ENCODE assay signal across 8 cellular contexts in the genomic region with DNA sequence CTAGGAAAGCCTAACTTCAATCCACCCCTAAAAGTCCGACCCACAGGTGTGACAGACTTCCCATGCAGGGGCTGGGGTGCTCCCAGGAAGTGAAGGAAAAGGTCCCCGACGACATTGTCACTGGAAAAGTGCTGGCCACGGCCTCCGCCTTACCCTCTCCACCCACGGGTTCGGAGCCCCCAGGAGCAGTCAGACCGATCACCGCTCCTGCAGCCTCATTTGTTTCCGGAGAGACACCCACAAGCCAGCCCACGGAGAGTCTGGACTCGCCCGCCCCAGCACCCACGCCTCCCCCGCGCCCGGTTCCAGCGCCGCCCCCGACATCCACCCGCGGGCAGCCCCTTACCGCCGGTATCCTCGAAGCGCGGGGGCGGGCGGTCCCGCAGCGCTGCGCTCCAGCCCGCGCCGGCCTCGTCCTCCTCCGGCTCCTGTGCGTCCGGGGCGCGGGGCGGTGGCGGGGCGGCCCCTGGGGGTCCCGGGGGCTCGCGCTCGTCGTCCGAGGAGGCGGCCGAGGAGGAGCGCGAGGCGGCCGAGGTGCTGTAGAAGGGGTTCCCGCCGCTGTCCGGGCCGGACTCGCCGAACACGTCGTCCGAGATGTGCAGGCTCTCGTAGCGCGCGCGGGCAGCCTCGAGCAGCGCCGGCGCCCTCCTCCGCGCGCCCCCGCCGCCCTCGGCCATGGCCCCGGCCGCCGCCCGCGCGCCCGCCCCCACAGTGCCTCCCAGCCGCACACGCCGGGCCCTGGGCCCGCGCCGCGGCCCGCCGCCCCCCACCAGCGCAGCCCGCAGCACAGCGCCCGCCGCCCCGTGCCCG. TPM values are rescaled to one million over a fixed set of nuclear protein-coding genes. Genes with fewer than 3 reads are reported as not detected.
DNase-seq lines count a peak whose midpoint lies in the region; ATAC-seq and TF ChIP-seq lines count a peak whose summit lies in the region.

No MANE protein-coding gene starts in this region.

- H3K9me3 ChIP-seq in CD8-positive, alpha-beta T cell (ENCODE audit: low read length), result no peaks in the 10 kb centered on the region
- H3K9me3 ChIP-seq in mucosa of rectum (ENCODE audit: control insufficient read depth in 2 of 2, low read length in 2 of 2), result no peaks in the 10 kb centered on the region
- H3K9me3 ChIP-seq in effector memory CD4-positive, alpha-beta T cell (ENCODE audit: control insufficient read depth, low read length), result no peaks in the 10 kb centered on the region

- peaks cover 63% of the 10 kb centered on the region for H3K27me3 Mint-ChIP-seq in CD8-positive, alpha-beta T cell (ENCODE audit: low read depth)

- no peak overlapping the region for H3K4me3 ChIP-seq in CD8-positive, alpha-beta T cell (ENCODE audit: low read depth, low read length)
- peak overlapping the region; percentile 38 for H3K4me3 ChIP-seq in brain microvascular endothelial cell (ENCODE audit: low read depth, low read length)
- H3K4me3 ChIP-seq in mucosa of rectum (ENCODE audit: low read length in 2 of 2), result peak overlapping the region; percentile 34 to 61
- H3K4me3 ChIP-seq in effector memory CD4-positive, alpha-beta T cell (ENCODE audit: insufficient read depth, low read depth, low read length, poor library complexity, severe bottlenecking), result no peak overlapping the region

- no peak for TF ChIP-seq CTCF in CD8-positive, alpha-beta T cell (IDR thresholded peaks at IDR 0.05)
- TF ChIP-seq CTCF in brain microvascular endothelial cell (IDR thresholded peaks at IDR 0.05; ENCODE audit: low read depth, low read length, missing control alignments), result no peak

- CTCF ChIA-PET in CD8-positive, alpha-beta T cell (lab: Charles Lee), result no interaction called here

- ATAC-seq in CD8-positive, alpha-beta T cell, result no peak
- ATAC-seq in HG03280 (IDR thresholded peaks at IDR 0.05; ENCODE audit: unreplicated experiment) (peak; percentile 8), GM19328 (IDR thresholded peaks at IDR 0.05; ENCODE audit: unreplicated experiment) (no peak)

- peaks cover 3% of the 10 kb centered on the region for H3K9me3 Mint-ChIP-seq in CD8-positive, alpha-beta T cell

- H3K27ac Mint-ChIP-seq in CD8-positive, alpha-beta T cell, result no peak overlapping the region

- peaks cover 14% of the 10 kb centered on the region for H3K4me1 Mint-ChIP-seq in CD8-positive, alpha-beta T cell (ENCODE audit: low read depth)

- no peak for DNase-seq in CD8-positive, alpha-beta T cell
- no peak for DNase-seq in brain microvascular endothelial cell
- DNase-seq in EL, result no peak
- DNase-seq in activated effector memory CD4-positive, alpha-beta T cell treated with Interleukin-2 at 50 U/mL for 16 hours, result no peak
- no peak for DNase-seq in effector memory CD4-positive, alpha-beta T cell

- peaks cover 29% of the 10 kb centered on the region for H3K27me3 ChIP-seq in CD8-positive, alpha-beta T cell (ENCODE audit: insufficient read depth, low read length)
- H3K27me3 ChIP-seq in brain microvascular endothelial cell (replicated peaks) (peaks cover 42% of the 10 kb centered on the region), mucosa of rectum (ENCODE audit: control insufficient read depth in 2 of 2, insufficient read depth in 2 of 2, low read length in 2 of 2) (peaks cover 26 to 33% of the 10 kb centered on the region in 2 donors)
- peaks cover 38% of the 10 kb centered on the region for H3K27me3 ChIP-seq in effector memory CD4-positive, alpha-beta T cell (replicated peaks; ENCODE audit: control insufficient read depth, insufficient read depth, low read length, poor library complexity, severe bottlenecking)

- H3K36me3 ChIP-seq in CD8-positive, alpha-beta T cell (ENCODE audit: insufficient read depth, low read length), result no peaks in the 10 kb centered on the region
- H3K36me3 ChIP-seq in brain microvascular endothelial cell (replicated peaks) (no peaks in the 10 kb centered on the region), mucosa of rectum (ENCODE audit: control insufficient read depth in 2 of 2, insufficient read depth in 2 of 2, low read length in 2 of 2) (no peaks in the 10 kb centered on the region)
- H3K36me3 ChIP-seq in effector memory CD4-positive, alpha-beta T cell (ENCODE audit: control insufficient read depth, insufficient read depth, low read length), result no peaks in the 10 kb centered on the region

- in situ Hi-C loops in brain microvascular endothelial cell (cut with HindIII; ENCODE audit: low pct_ligation_motif_present, low sequenced_read_pairs), result no loop called here

- no peak overlapping the region for H3K9ac ChIP-seq in mucosa of rectum (ENCODE audit: low read depth in 1 of 2, low read length in 2 of 2)

- no peak overlapping the region for H3K27ac ChIP-seq in CD8-positive, alpha-beta T cell (ENCODE audit: low read depth, low read length)
- H3K27ac ChIP-seq in brain microvascular endothelial cell (no peak overlapping the region), mucosa of rectum (ENCODE audit: low read depth in 2 of 2, low read length in 2 of 2) (no peak overlapping the region)
- no peak overlapping the region for H3K27ac ChIP-seq in effector memory CD4-positive, alpha-beta T cell (ENCODE audit: insufficient read depth, low read length, poor library complexity, severe bottlenecking)

- POLR2A ChIA-PET in CD8-positive, alpha-beta T cell (lab: Charles Lee), result no interaction called here

- intact Hi-C loops in CD8-positive, alpha-beta T cell (cut with DNase I, micrococcal nuclease), result no loop called here

- H3K4me3 Mint-ChIP-seq in CD8-positive, alpha-beta T cell, result peak overlapping the region; percentile 65

- no peaks in the 10 kb centered on the region for H3K36me3 Mint-ChIP-seq in CD8-positive, alpha-beta T cell

- peaks cover 9% of the 10 kb centered on the region for H3K4me1 ChIP-seq in CD8-positive, alpha-beta T cell (ENCODE audit: insufficient read depth, low read length)
- H3K4me1 ChIP-seq in mucosa of rectum (ENCODE audit: control insufficient read depth in 2 of 2, insufficient read depth in 2 of 2, low read length in 2 of 2), result peaks cover 2 to 12% of the 10 kb centered on the region in 2 donors
- peaks cover 7% of the 10 kb centered on the region for H3K4me1 ChIP-seq in effector memory CD4-positive, alpha-beta T cell (ENCODE audit: control insufficient read depth, insufficient read depth, low read length, poor library complexity, severe bottlenecking)

RNA-seq across cellular contexts. Expression of gene PGBD5, which starts 0.7 kb away (rescaled TPM):
- not detected for total RNA-seq in CD8-positive, alpha-beta T cell

Comparison
In these comparisons a context has a peak if more than half of its experiments do, and no peak if none do; other contexts are left out.
1. H3K4me3 ChIP-seq: peak in brain microvascular endothelial cell (single experiment) and mucosa of rectum (2 of 2); none in CD8-positive, alpha-beta T cell (single experiment) and effector memory CD4-positive, alpha-beta T cell (single experiment).